8 cellular contexts compared by ENCODE assay signal in the genomic region with DNA sequence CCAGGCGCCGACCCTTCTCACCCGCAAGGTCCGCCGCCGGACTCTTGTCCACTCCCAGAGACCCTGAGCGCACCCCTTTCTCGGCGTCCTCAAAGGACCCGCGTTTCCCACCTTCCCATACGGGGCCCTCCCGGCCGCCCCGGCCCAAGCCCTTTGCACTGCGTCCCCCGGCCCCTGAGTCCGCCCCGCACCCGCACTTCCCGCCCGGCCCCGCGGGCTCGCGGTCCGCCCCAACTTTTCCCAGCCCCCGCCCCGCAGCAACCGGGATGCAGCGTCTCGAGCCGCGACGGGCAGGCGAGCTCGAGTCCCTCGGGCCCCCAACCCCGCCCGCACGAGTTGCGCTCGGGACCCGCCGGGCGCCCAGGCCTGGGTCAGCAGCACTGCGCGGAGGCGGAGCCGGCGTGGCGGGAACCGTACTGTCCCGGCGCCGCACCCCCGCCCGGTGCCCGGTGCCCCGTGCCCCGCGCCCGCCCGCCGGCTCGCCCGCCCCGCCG. TPM values are rescaled to one million over a fixed set of nuclear protein-coding genes. Genes with fewer than 3 reads are reported as not detected.
DNase-seq lines count a peak whose midpoint lies in the region; ATAC-seq, FAIRE-seq and TF ChIP-seq lines count a peak whose summit lies in the region.

No MANE protein-coding gene starts in this region.

- no peaks in the 10 kb centered on the region for H3K9me3 ChIP-seq in pancreas

- no peaks in the 10 kb centered on the region for H3K9me3 Mint-ChIP-seq in activated naive CD4-positive, alpha-beta T cell treated with anti-CD3 and anti-CD28 coated beads, Interleukin-2, amount 10 ng/mL, durations not matched to agents 7 days and 5 days

- WGBS in pancreas, 2 donors, result 1% methylated on average over 54 to 69 of the region's 69 CpGs

- H3K4me1 Mint-ChIP-seq in activated naive CD4-positive, alpha-beta T cell treated with anti-CD3 and anti-CD28 coated beads, Interleukin-2, amount 10 ng/mL, durations not matched to agents 7 days and 5 days, result peaks cover 34% of the 10 kb centered on the region

- H3K36me3 ChIP-seq in pancreas, result no peaks in the 10 kb centered on the region

- H3K27me3 Mint-ChIP-seq in activated naive CD4-positive, alpha-beta T cell treated with anti-CD3 and anti-CD28 coated beads, Interleukin-2, amount 10 ng/mL, durations not matched to agents 7 days and 5 days, result peaks cover 8% of the 10 kb centered on the region

- peak overlapping the region; percentile 75 to 90 (median 85) for H3K27ac ChIP-seq in pancreas

- H3K27ac Mint-ChIP-seq in activated naive CD4-positive, alpha-beta T cell treated with anti-CD3 and anti-CD28 coated beads, Interleukin-2, amount 10 ng/mL, durations not matched to agents 7 days and 5 days, result peak overlapping the region; percentile 80

- H3K4me3 ChIP-seq in foreskin fibroblast (ENCODE audit: low read depth in 1 of 2, low read length in 2 of 2) (peak overlapping the region; percentile 64 to 70), pancreas (peak overlapping the region; percentile 63 to 90 (median 83))

- H3K4me3 Mint-ChIP-seq in activated naive CD4-positive, alpha-beta T cell treated with anti-CD3 and anti-CD28 coated beads, Interleukin-2, amount 10 ng/mL, durations not matched to agents 7 days and 5 days, result peak overlapping the region; percentile 82

- TF ChIP-seq CTCF in foreskin fibroblast (IDR thresholded peaks at IDR 0.05; ENCODE audit: low read depth, low read length), result no peak
- TF ChIP-seq CTCF in pancreas (IDR thresholded peaks at IDR 0.05), result no peak

- H3K4me1 ChIP-seq in pancreas, result peaks cover 0 to 22% (median 0%) of the 10 kb centered on the region in 3 donors

- peak; percentile 46 for DNase-seq in activated naive CD4-positive, alpha-beta T cell treated with anti-CD3 and anti-CD28 coated beads, Interleukin-2, amount 10 ng/mL, durations not matched to agents 7 days and 5 days
- DNase-seq in activated naive CD4-positive, alpha-beta T cell treated with anti-CD3 and anti-CD28 coated beads, Interleukin-2, amount 50 U/mL, for 16 hours, result no peak
- peak; percentile 36 for DNase-seq in SW480 (ENCODE audit: low spot score)
- no peak for DNase-seq in foreskin fibroblast
- DNase-seq in pancreas, result peak; percentile 37 to 84 (median 60)
- no peak for DNase-seq in NCI-H2029 (lab: John Stamatoyannopoulos, UW)
- DNase-seq in stimulated activated CD4-positive, alpha-beta T cell treated with anti-CD3 and anti-CD28 coated beads, Interleukin-1b, Interleukin-23, amount 100 ng/mL, for 48 hours, result no peak

- intact Hi-C loops in pancreas (cut with DNase I), result loop anchor here (10.0 kb wide), 3 partner anchors 92 to 308 kb away; no protein-coding TSS in a partner anchor

- H3K27me3 ChIP-seq in pancreas, result no peaks in the 10 kb centered on the region

- FAIRE-seq in pancreas (lab: Jason Lieb, UNC), result no peak

- CTCF ChIA-PET in activated naive CD4-positive, alpha-beta T cell treated with anti-CD3 and anti-CD28 coated beads, Interleukin-2, amount 10 ng/mL, durations not matched to agents 7 days and 5 days (lab: Charles Lee), result interaction anchor here (0.7 to 1.5 kb wide), 4 partner anchors 11 to 311 kb away, joined by 3 to 7 read pairs (median 4); no protein-coding TSS in a partner anchor

- no peaks in the 10 kb centered on the region for H3K36me3 Mint-ChIP-seq in activated naive CD4-positive, alpha-beta T cell treated with anti-CD3 and anti-CD28 coated beads, Interleukin-2, amount 10 ng/mL, durations not matched to agents 7 days and 5 days

- ATAC-seq in HG02970 (IDR thresholded peaks at IDR 0.05; ENCODE audit: low FRiP score, unreplicated experiment), result peak; percentile 46
- ATAC-seq in pancreas, result peak; percentile 45 to 68 (median 56)

RNA-seq across cellular contexts. Expression of a gene that starts 0.4 kb away (rescaled TPM):
- 10 to 100 TPM; 16.0 to 31.8 (median 19.6) TPM for total RNA-seq in pancreas
- polyA plus RNA-seq in pancreas, result 10 to 100 TPM; 15.6 to 41.8 TPM

Comparison
In these comparisons a context has a peak if more than half of its experiments do, and no peak if none do; other contexts are left out.
1. DNase-seq: peak in activated naive CD4-positive, alpha-beta T cell treated with anti-CD3 and anti-CD28 coated beads, Interleukin-2, amount 10 ng/mL, durations not matched to agents 7 days and 5 days (single experiment), SW480 (single experiment) and pancreas (6 of 6); none in activated naive CD4-positive, alpha-beta T cell treated with anti-CD3 and anti-CD28 coated beads, Interleukin-2, amount 50 U/mL, for 16 hours (single experiment), foreskin fibroblast (0 of 2), NCI-H2029 (single experiment) and stimulated activated CD4-positive, alpha-beta T cell treated with anti-CD3 and anti-CD28 coated beads, Interleukin-1b, Interleukin-23, amount 100 ng/mL, for 48 hours (single experiment).